37 cellular contexts compared by ENCODE assay signal in genomic region chr4:98444371-98444770, GRCh38.
"Had no signal": no experiment of that assay in that cellular context is flagged by ENCODE, and none has a peak within 500 bp of the region (broad histone marks: within the 10 kb centered on the region; RNA-seq: fewer than 3 reads in every experiment).

No MANE protein-coding gene starts in this region.

- H3K27me3 ChIP-seq: body of pancreas, MG63, Peyer's patch had no signal

- H3K4me3 ChIP-seq: body of pancreas, MG63, Peyer's patch had no signal

- H3K27ac Mint-ChIP-seq: activated B cell treated with CpG ODN at 0.5 μM for 24 hours; activated CD4-positive, alpha-beta memory T cell treated with anti-CD3 and anti-CD28 coated beads for 36 hours; activated naive CD8-positive, alpha-beta T cell treated with anti-CD3 and anti-CD28 coated beads, Interleukin-2, amount 10 ng/mL, durations not matched to agents 7 days and 5 days; activated T-helper 1 cell treated with anti-CD3 and anti-CD28 coated beads, Interleukin-12 subunit alpha, Interleukin-12 subunit beta, Interleukin-2, Interleukin-4 antibody, amounts not matched to agents 30 ng/mL and 10 ng/mL and 1 ng/mL, durations not matched to agents 14 hours and 24 hours and 36 hours had no signal

- FAIRE-seq: astrocyte, bronchial epithelial cell had no signal

- H3K9me3 ChIP-seq: body of pancreas, MG63, Peyer's patch had no signal

- H3K27ac ChIP-seq: body of pancreas, Peyer's patch, VCaP had no signal

- H3K4me3 Mint-ChIP-seq: activated B cell treated with CpG ODN at 0.5 μM for 24 hours; activated CD4-positive, alpha-beta memory T cell treated with anti-CD3 and anti-CD28 coated beads for 36 hours; activated naive CD8-positive, alpha-beta T cell treated with anti-CD3 and anti-CD28 coated beads, Interleukin-2, amount 10 ng/mL, durations not matched to agents 7 days and 5 days; activated T-cell treated with anti-CD3 and anti-CD28 coated beads, Interleukin-2, amount 50 U/mL, for 4 hours; activated T-helper 1 cell treated with anti-CD3 and anti-CD28 coated beads, Interleukin-12 subunit alpha, Interleukin-12 subunit beta, Interleukin-2, Interleukin-4 antibody, amounts not matched to agents 30 ng/mL and 10 ng/mL and 1 ng/mL, durations not matched to agents 14 hours and 24 hours and 36 hours had no signal

- DNase-seq: activated B cell treated with CpG ODN at 0.5 μM for 24 hours; activated CD4-positive, alpha-beta memory T cell treated with anti-CD3 and anti-CD28 coated beads for 36 hours; activated CD4-positive, alpha-beta T cell treated with anti-CD3 and anti-CD28 coated beads for 4 hours; activated CD4-positive, alpha-beta T cell treated with anti-CD3 and anti-CD28 coated beads, Interleukin-2, amount 50 U/mL, for 1 hour; activated CD4-positive, CD25-positive, alpha-beta regulatory T cell treated with anti-CD3 and anti-CD28 coated beads, Interleukin-2, amount 50 U/mL, for 72 hours; activated CD8-positive, alpha-beta memory T cell treated with anti-CD3 and anti-CD28 coated beads, Interleukin-2, amount 50 U/mL, for 4 hours; activated effector memory CD4-positive, alpha-beta T cell treated with Interleukin-2 at 50 U/mL for 16 hours; activated naive CD4-positive, alpha-beta T cell treated with anti-CD3 and anti-CD28 coated beads, Interleukin-2, amount 50 U/mL, for 16 hours; activated naive CD8-positive, alpha-beta T cell treated with anti-CD3 and anti-CD28 coated beads, Interleukin-2, amount 10 ng/mL, durations not matched to agents 7 days and 5 days; activated T-cell treated with anti-CD3 and anti-CD28 coated beads for 4 hours; activated T-cell treated with anti-CD3 and anti-CD28 coated beads, Interleukin-2, amount 50 U/mL, for 4 hours; body of pancreas; caudate nucleus; cerebellar nuclear complex; Kasumi-1; KG1; MG63; NCI-H1048; NCI-H1105 treated with DMSO at 0.1 percent for 48 hours; NCI-H146; NCI-H187; NCI-H2029 treated with DMSO at 0.1 percent for 48 hours; NCI-H2107; NCI-H510A; NCI-H526; Peyer's patch; RPMI8226; SIG-M5; SW 1271; T-helper 1 cell; T-helper 2 cell; T-helper 9 cell had no signal

- H3K4me1 ChIP-seq: body of pancreas had no signal

- ATAC-seq: activated T-cell treated with anti-CD3 and anti-CD28 coated beads, Interleukin-2, amount 50 U/mL, for 4 hours; body of pancreas; Right ventricle myocardium inferior had no signal

- H3K27me3 Mint-ChIP-seq: activated B cell treated with CpG ODN at 0.5 μM for 24 hours; activated CD4-positive, alpha-beta memory T cell treated with anti-CD3 and anti-CD28 coated beads for 36 hours; activated naive CD8-positive, alpha-beta T cell treated with anti-CD3 and anti-CD28 coated beads, Interleukin-2, amount 10 ng/mL, durations not matched to agents 7 days and 5 days had no signal

- H3K9me3 Mint-ChIP-seq: activated B cell treated with CpG ODN at 0.5 μM for 24 hours; activated CD4-positive, alpha-beta memory T cell treated with anti-CD3 and anti-CD28 coated beads for 36 hours; activated naive CD8-positive, alpha-beta T cell treated with anti-CD3 and anti-CD28 coated beads, Interleukin-2, amount 10 ng/mL, durations not matched to agents 7 days and 5 days; activated T-cell treated with anti-CD3 and anti-CD28 coated beads, Interleukin-2, amount 50 U/mL, for 4 hours had no signal
